ENCODE assay signal across 19 cellular contexts in the genomic region with DNA sequence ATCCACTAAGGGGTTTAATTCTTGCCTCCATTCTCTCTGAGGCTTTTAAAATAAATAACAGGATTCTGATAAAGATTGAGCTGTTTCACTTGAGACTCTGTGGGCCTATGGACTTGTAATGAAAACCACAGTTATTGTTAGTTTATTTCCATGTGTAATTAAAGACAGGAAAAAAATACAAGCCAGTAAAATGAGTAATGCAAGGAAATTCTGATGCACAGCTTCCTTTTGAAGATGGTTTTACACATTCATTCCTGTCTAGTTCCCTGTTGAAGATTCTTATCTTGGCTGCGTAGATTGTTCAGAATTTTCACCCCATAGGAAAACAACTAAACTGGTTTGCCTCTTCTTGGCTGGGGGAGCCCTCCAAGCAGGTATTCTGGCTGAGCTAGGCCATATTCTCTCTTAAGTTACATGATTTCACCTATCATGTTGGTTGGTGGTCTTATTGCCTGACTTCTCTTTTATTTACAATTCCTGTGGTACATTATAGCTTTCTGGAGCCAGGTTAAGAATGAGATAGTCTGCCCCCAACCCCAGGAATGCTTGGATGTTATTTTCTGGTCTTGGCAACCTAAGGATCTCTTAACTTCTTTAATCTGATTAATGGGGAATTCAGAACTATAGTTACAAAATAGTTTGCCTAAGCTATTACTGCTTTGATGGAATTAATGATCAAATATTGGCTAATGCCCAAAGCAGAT.
DNase-seq lines count a peak whose midpoint lies in the region; ATAC-seq, FAIRE-seq and TF ChIP-seq lines count a peak whose summit lies in the region.
"Had no signal": no experiment of that assay in that cellular context is flagged by ENCODE, and none has a peak within 500 bp of the region (broad histone marks: within the 10 kb centered on the region; RNA-seq: fewer than 3 reads in every experiment).

No MANE protein-coding gene starts in this region.

- FAIRE-seq in endothelial cell of umbilical vein (lab: Jason Lieb, UNC): peak; percentile 88
- FAIRE-seq: K562 had no signal

- TF ChIP-seq POLR2A in endothelial cell of umbilical vein (IDR thresholded peaks at IDR 0.05; ENCODE audit: low read depth, low read length): no peak

- H3K4me3 ChIP-seq in AG10803 (ENCODE audit: low read length) (no peak overlapping the region), Panc1 (ENCODE audit: low read depth in 2 of 2, low read length in 2 of 2) (no peak overlapping the region), endothelial cell of umbilical vein (replicated peaks in 1 of 3; ENCODE audit: insufficient read depth in 1 of 3, low read depth in 1 of 3, low read length in 3 of 3) (no peak overlapping the region)
- H3K4me3 ChIP-seq: BLaER1, GM23338, K562, right atrium auricular region had no signal

- in situ Hi-C loops in Panc1 (cut with HindIII; ENCODE audit: low pct_unique_long_range_greater_than_20kb, low sequenced_read_pairs): no loop called here

- no peak for TF ChIP-seq CTCF in AG10803 (conservative IDR thresholded peaks at IDR 0.05; ENCODE audit: low read length)
- no peak for TF ChIP-seq CTCF in Panc1 (IDR thresholded peaks at IDR 0.05)
- TF ChIP-seq CTCF in endothelial cell of umbilical vein (IDR thresholded peaks at IDR 0.05; ENCODE audit: extremely low read depth in 1 of 2, insufficient read depth in 1 of 2, low read depth in 1 of 2, low read length in 2 of 2): no peak
- TF ChIP-seq CTCF in nephron (IDR thresholded peaks at IDR 0.05; ENCODE audit: unreplicated experiment in 3 of 3): no peak

- no peaks in the 10 kb centered on the region for H3K9me1 ChIP-seq in endothelial cell of umbilical vein (replicated peaks; ENCODE audit: control insufficient read depth, extremely low read depth, insufficient read depth, low read length)

- DNase-seq in AG10803 (ENCODE audit: low read depth): peak; percentile 35
- no peak for DNase-seq in Panc1 (ENCODE audit: low read depth, low spot score)
- peak; percentile 91 for DNase-seq in endothelial cell of umbilical vein (ENCODE audit: low read depth, low spot score)
- no peak for DNase-seq in MV-4-11 (lab: John Stamatoyannopoulos, UW)
- no peak for DNase-seq in caudate nucleus (lab: John Stamatoyannopoulos, UW)
- DNase-seq: activated CD4-positive, alpha-beta T cell treated with anti-CD3 and anti-CD28 coated beads, Interleukin-2, amount 10 ng/mL, durations not matched to agents 24 days and 14 days; activated T-cell treated with anti-CD3 and anti-CD28 coated beads, Interleukin-2, amount 50 U/mL, for 1 hour; NCI-H1417; stimulated activated CD4-positive, alpha-beta T cell treated with anti-CD3 and anti-CD28 coated beads, Interleukin-1b, Interleukin-23, amount 100 ng/mL, for 48 hours; stimulated activated CD8-positive, alpha-beta memory T cell treated with anti-CD3 and anti-CD28 coated beads, Interleukin-4, amount 100 ng/mL, for 48 hours; T-helper 9 cell had no signal

- H3K9me3 ChIP-seq in Panc1 (ENCODE audit: control insufficient read depth, insufficient read depth, low read depth, low read length) (no peaks in the 10 kb centered on the region), endothelial cell of umbilical vein (replicated peaks; ENCODE audit: control insufficient read depth, insufficient read depth, low read length) (no peaks in the 10 kb centered on the region)
- H3K9me3 ChIP-seq: BLaER1, right atrium auricular region had no signal

- H3K4me1 Mint-ChIP-seq in nephron: peaks cover 9% of the 10 kb centered on the region
- H3K4me1 Mint-ChIP-seq: activated CD4-positive, alpha-beta T cell treated with anti-CD3 and anti-CD28 coated beads, Interleukin-2, amount 10 ng/mL, durations not matched to agents 24 days and 14 days had no signal

- CTCF ChIA-PET in Panc1 (lab: Charles Lee): no interaction called here
- CTCF ChIA-PET in endothelial cell of umbilical vein (lab: Charles Lee): interaction anchor here (0.8 to 2.6 kb wide), 12 partner anchors 9 to 367 kb away, joined by 3 to 14 read pairs (median 4); no protein-coding TSS in a partner anchor

- H3K36me3 Mint-ChIP-seq in nephron (ENCODE audit: low read depth): no peaks in the 10 kb centered on the region
- H3K36me3 Mint-ChIP-seq: activated naive CD4-positive, alpha-beta T cell treated with anti-CD3 and anti-CD28 coated beads, Interleukin-2, amount 50 U/mL, for 72 hours had no signal

- peak overlapping the region; percentile 15 for H2AFZ ChIP-seq in endothelial cell of umbilical vein (ENCODE audit: low read depth, low read length)
- H2AFZ ChIP-seq: GM23338 had no signal

- H3K9me3 Mint-ChIP-seq in nephron: no peaks in the 10 kb centered on the region
- H3K9me3 Mint-ChIP-seq: activated CD4-positive, alpha-beta T cell treated with anti-CD3 and anti-CD28 coated beads, Interleukin-2, amount 10 ng/mL, durations not matched to agents 24 days and 14 days; GM23338 had no signal

- peak overlapping the region; percentile 64 for H3K9ac ChIP-seq in endothelial cell of umbilical vein (replicated peaks; ENCODE audit: extremely low read depth, insufficient read depth, low read length)
- H3K9ac ChIP-seq: BLaER1 had no signal

- H3K36me3 ChIP-seq in Panc1 (ENCODE audit: control insufficient read depth, insufficient read depth, low read length) (no peaks in the 10 kb centered on the region), endothelial cell of umbilical vein (ENCODE audit: control insufficient read depth in 2 of 2, extremely low read depth in 1 of 2, insufficient read depth in 2 of 2, low read length in 2 of 2) (no peaks in the 10 kb centered on the region)
- H3K36me3 ChIP-seq: BLaER1, right atrium auricular region had no signal

- dilution Hi-C loops in endothelial cell of umbilical vein (cut with MboI; ENCODE audit: extremely low pct_ligation_motif_present, low sequenced_read_pairs): no loop called here

- no peaks in the 10 kb centered on the region for H3K27me3 ChIP-seq in Panc1 (ENCODE audit: control insufficient read depth, insufficient read depth, low read length)
- H3K27me3 ChIP-seq in endothelial cell of umbilical vein (ENCODE audit: control insufficient read depth in 2 of 2, insufficient read depth in 2 of 2, low read length in 2 of 2): no peaks in the 10 kb centered on the region
- H3K27me3 ChIP-seq: BLaER1, right atrium auricular region had no signal

- intact Hi-C loops in Panc1 (cut with micrococcal nuclease; ENCODE audit: unreplicated experiment): no loop called here
- intact Hi-C loops in endothelial cell of umbilical vein (cut with micrococcal nuclease): loop anchor here (1.0 to 2.0 kb wide), 3 partner anchors 36 to 68 kb away; a partner anchor contains a TSS

- H3K79me2 ChIP-seq in endothelial cell of umbilical vein (ENCODE audit: control insufficient read depth, insufficient read depth, low read length): no peaks in the 10 kb centered on the region

- H3K27ac Mint-ChIP-seq in nephron: peak overlapping the region in 2 of 3 experiments; percentile 22 to 46
- H3K27ac Mint-ChIP-seq: activated CD4-positive, alpha-beta T cell treated with anti-CD3 and anti-CD28 coated beads, Interleukin-2, amount 10 ng/mL, durations not matched to agents 24 days and 14 days; activated naive CD4-positive, alpha-beta T cell treated with anti-CD3 and anti-CD28 coated beads, Interleukin-2, amount 50 U/mL, for 72 hours; GM23338 had no signal

- H3K4me2 ChIP-seq in endothelial cell of umbilical vein (ENCODE audit: insufficient read depth, low read length): peak overlapping the region; percentile 55
- H3K4me2 ChIP-seq: BLaER1, GM23338 had no signal

- BruUV-seq in Panc1 (replicated peaks; lab: Mats Ljungman, UMichigan): no TSS peak
- no TSS peak for BruUV-seq in endothelial cell of umbilical vein (replicated peaks; lab: Mats Ljungman, UMichigan)

- ATAC-seq in Panc1 (peak; percentile 56), GM18909 (IDR thresholded peaks at IDR 0.05; ENCODE audit: poor library complexity, unreplicated experiment) (no peak), GM21381 (IDR thresholded peaks at IDR 0.05; ENCODE audit: unreplicated experiment) (no peak)
- ATAC-seq: activated naive CD4-positive, alpha-beta T cell treated with anti-CD3 and anti-CD28 coated beads, Interleukin-2, amount 50 U/mL, for 72 hours; GM23338; K562 had no signal

- H3K27ac ChIP-seq in Panc1 (ENCODE audit: low read length): no peak overlapping the region
- H3K27ac ChIP-seq in endothelial cell of umbilical vein (ENCODE audit: insufficient read depth, low read depth, low read length): peak overlapping the region; percentile 91
- H3K27ac ChIP-seq in caudate nucleus (ENCODE audit: low read depth, low read length): no peak overlapping the region
- H3K27ac ChIP-seq: BLaER1, right atrium auricular region had no signal

- POLR2A ChIA-PET in Panc1 (lab: Charles Lee): no interaction called here
- POLR2A ChIA-PET in endothelial cell of umbilical vein (lab: Charles Lee): no interaction called here

- no peak overlapping the region for H3K4me3 Mint-ChIP-seq in nephron
- H3K4me3 Mint-ChIP-seq: activated CD4-positive, alpha-beta T cell treated with anti-CD3 and anti-CD28 coated beads, Interleukin-2, amount 10 ng/mL, durations not matched to agents 24 days and 14 days; GM23338 had no signal

- H3K4me1 ChIP-seq in Panc1 (ENCODE audit: control insufficient read depth, insufficient read depth, low read length): no peaks in the 10 kb centered on the region
- peaks cover 38% of the 10 kb centered on the region for H3K4me1 ChIP-seq in endothelial cell of umbilical vein (ENCODE audit: control insufficient read depth, extremely low read depth, insufficient read depth, low read length)

- no peaks in the 10 kb centered on the region for H4K20me1 ChIP-seq in endothelial cell of umbilical vein (replicated peaks; ENCODE audit: control insufficient read depth, extremely low read depth, insufficient read depth, low read length)
- H4K20me1 ChIP-seq: BLaER1 had no signal

- no peaks in the 10 kb centered on the region for H3K27me3 Mint-ChIP-seq in nephron (ENCODE audit: low read depth)
- H3K27me3 Mint-ChIP-seq: activated CD4-positive, alpha-beta T cell treated with anti-CD3 and anti-CD28 coated beads, Interleukin-2, amount 10 ng/mL, durations not matched to agents 24 days and 14 days had no signal

TF ChIP-seq in endothelial cell of umbilical vein, 7 proteins besides CTCF, POLR2A, EP300 and RAD21:
- TF ChIP-seq FOS (IDR thresholded peaks at IDR 0.05; ENCODE audit: borderline replicate concordance, insufficient read depth, low read length) (peak; percentile 93), POLR2AphosphoS5 (IDR thresholded peaks at IDR 0.05; ENCODE audit: insufficient read depth, low read depth, low read length) (peak; percentile 61), JUN (IDR thresholded peaks at IDR 0.05; ENCODE audit: borderline replicate concordance, insufficient read depth, insufficient read length, low read depth) (peak; percentile 97), MYC (IDR thresholded peaks at IDR 0.05; ENCODE audit: low read depth, low read length) (no peak), GATA2 (IDR thresholded peaks at IDR 0.05; ENCODE audit: insufficient read depth, insufficient read length, low read depth, low read length) (peak; percentile 100)

Comparison
In these comparisons a context has a peak if more than half of its experiments do, and no peak if none do; other contexts are left out.
1. DNase-seq: peak in AG10803 (single experiment) and endothelial cell of umbilical vein (single experiment); none in Panc1 (single experiment), MV-4-11 (single experiment) and caudate nucleus (0 of 61).